In the genomic region with DNA sequence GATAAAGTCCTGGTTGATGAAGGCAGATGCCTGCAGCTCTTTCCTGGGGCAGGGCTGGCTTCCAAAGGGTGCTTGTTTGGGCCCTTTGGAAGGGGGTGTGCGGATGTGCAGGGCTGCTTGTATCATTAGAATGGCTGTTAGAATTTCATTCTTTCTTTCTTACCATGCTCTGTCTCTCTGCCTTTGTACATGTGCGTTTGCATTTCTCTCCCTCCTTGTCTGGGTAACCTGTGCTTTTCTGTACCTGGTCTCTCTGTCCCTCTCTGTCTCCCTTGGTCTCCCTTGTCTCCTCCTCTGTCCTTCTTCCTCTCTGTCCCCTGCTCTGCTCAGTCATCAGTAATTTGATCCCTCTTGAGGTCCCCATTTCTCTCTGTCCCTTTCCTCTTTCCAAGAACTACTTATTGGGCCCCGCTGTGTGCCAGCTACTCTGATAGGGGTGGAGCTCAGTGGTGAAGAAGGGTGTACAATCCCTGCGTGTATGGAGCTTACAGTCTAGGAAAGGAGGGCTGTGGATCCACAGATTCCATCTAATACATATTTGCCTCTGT, we compare ENCODE assay signal across 11 cellular contexts.
"Had no signal": no experiment of that assay in that cellular context is flagged by ENCODE, and none has a peak within 500 bp of the region (broad histone marks: within the 10 kb centered on the region; RNA-seq: fewer than 3 reads in every experiment).

No MANE protein-coding gene starts in this region.

- ATAC-seq: activated CD4-positive, alpha-beta T cell treated with anti-CD3 and anti-CD28 coated beads for 36 hours; activated CD8-positive, alpha-beta T cell treated with anti-CD3 and anti-CD28 coated beads for 36 hours; activated naive CD8-positive, alpha-beta T cell treated with anti-CD3 and anti-CD28 coated beads, Interleukin-2, amount 50 U/mL, for 24 hours; left lobe of liver had no signal

- H3K4me1 Mint-ChIP-seq: activated CD4-positive, alpha-beta T cell treated with anti-CD3 and anti-CD28 coated beads for 36 hours had no signal

- H3K27ac Mint-ChIP-seq: activated CD4-positive, alpha-beta T cell treated with anti-CD3 and anti-CD28 coated beads for 36 hours; activated CD8-positive, alpha-beta T cell treated with anti-CD3 and anti-CD28 coated beads for 36 hours; activated naive CD8-positive, alpha-beta T cell treated with anti-CD3 and anti-CD28 coated beads, Interleukin-2, amount 50 U/mL, for 24 hours had no signal

- H3K4me3 Mint-ChIP-seq: activated CD4-positive, alpha-beta T cell treated with anti-CD3 and anti-CD28 coated beads for 36 hours; activated CD8-positive, alpha-beta T cell treated with anti-CD3 and anti-CD28 coated beads for 36 hours; activated naive CD8-positive, alpha-beta T cell treated with anti-CD3 and anti-CD28 coated beads, Interleukin-2, amount 50 U/mL, for 24 hours had no signal

- H3K27me3 Mint-ChIP-seq: activated CD8-positive, alpha-beta T cell treated with anti-CD3 and anti-CD28 coated beads for 36 hours; activated naive CD8-positive, alpha-beta T cell treated with anti-CD3 and anti-CD28 coated beads, Interleukin-2, amount 50 U/mL, for 24 hours had no signal

- H3K9me3 Mint-ChIP-seq: activated CD8-positive, alpha-beta T cell treated with anti-CD3 and anti-CD28 coated beads for 36 hours; activated naive CD8-positive, alpha-beta T cell treated with anti-CD3 and anti-CD28 coated beads, Interleukin-2, amount 50 U/mL, for 24 hours had no signal

- DNase-seq: activated CD4-positive, alpha-beta T cell treated with anti-CD3 and anti-CD28 coated beads for 36 hours; activated CD8-positive, alpha-beta memory T cell treated with anti-CD3 and anti-CD28 coated beads, Interleukin-2, amount 50 U/mL, for 48 hours; activated CD8-positive, alpha-beta T cell treated with anti-CD3 and anti-CD28 coated beads for 36 hours; activated naive CD4-positive, alpha-beta T cell treated with Interleukin-2 at 50 U/mL for 16 hours; activated naive CD8-positive, alpha-beta T cell treated with anti-CD3 and anti-CD28 coated beads, Interleukin-2, amount 50 U/mL, for 24 hours; foreskin melanocyte; mammary epithelial cell; posterior cingulate gyrus; stimulated activated CD4-positive, alpha-beta T cell treated with anti-CD3 and anti-CD28 coated beads, Interleukin-4, amount 100 ng/mL, for 4 hours; T-helper 2 cell had no signal
